Comparison of ENCODE assay signal across 8 cellular contexts in the genomic region with DNA sequence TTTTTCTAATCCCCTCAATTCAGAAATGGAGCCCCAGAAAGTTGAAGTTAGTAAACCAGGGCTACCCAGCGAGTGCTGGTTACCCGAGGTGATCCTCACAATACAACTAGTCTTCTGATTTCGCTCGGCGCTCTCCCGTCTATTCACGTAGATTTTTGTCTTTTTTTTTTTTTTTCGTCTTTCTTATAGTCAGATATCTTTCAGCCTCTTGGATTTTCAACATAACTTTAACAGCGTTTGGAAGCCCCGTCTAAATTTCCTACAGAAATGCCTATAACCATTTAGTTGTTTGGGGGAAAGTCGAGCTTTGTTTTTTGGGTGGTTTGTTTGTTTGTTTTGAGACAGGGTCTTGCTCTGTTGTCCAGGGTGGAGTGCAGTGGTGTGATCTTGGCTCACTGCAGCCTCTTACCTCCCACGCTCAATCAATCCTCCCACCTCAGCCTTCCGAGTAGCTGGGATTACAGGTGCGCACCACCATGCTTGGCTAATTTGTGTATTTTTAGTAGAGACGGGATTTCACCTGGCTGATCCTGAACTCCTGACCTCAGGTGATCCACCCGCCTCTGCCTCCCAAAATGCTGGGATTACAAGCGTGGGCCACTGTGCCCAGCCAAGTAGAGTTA.
A peak's percentile ranks its signal among the peaks of the same experiment; 100 is the strongest.
DNase-seq lines count a peak whose midpoint lies in the region; TF ChIP-seq lines count a peak whose summit lies in the region.

No MANE protein-coding gene starts in this region.

- peaks cover 4 to 12% of the 10 kb centered on the region in 2 donors for H3K4me1 ChIP-seq in mucosa of rectum (ENCODE audit: control insufficient read depth in 2 of 2, insufficient read depth in 2 of 2, low read length in 2 of 2)

- H3K9ac ChIP-seq in mucosa of rectum (ENCODE audit: low read depth in 1 of 2, low read length in 2 of 2), result peak overlapping the region; percentile 79 to 94

- DNase-seq in HL-60 (ENCODE audit: low read depth in 1 of 2, low spot score in 1 of 2) (no peak), cardiac fibroblast (ENCODE audit: low read depth in 2 of 2) (no peak), SKM-1 (lab: John Stamatoyannopoulos, UW; ENCODE audit: unreplicated experiment) (no peak), glomerular visceral epithelial cell (ENCODE audit: extremely low spot score) (no peak), cortex of kidney (lab: John Stamatoyannopoulos, UW) (no peak), NCI-H345 treated with DMSO at 0.1 percent for 48 hours (lab: John Stamatoyannopoulos, UW; ENCODE audit: unreplicated experiment) (no peak)

- H3K27ac ChIP-seq in 22Rv1, result peak overlapping the region; percentile 93
- H3K27ac ChIP-seq in HL-60 (replicated peaks), result peak overlapping the region; percentile 92
- peak overlapping the region; percentile 80 to 88 for H3K27ac ChIP-seq in mucosa of rectum (ENCODE audit: low read depth in 2 of 2, low read length in 2 of 2)

- H3K27me3 ChIP-seq in HL-60 (ENCODE audit: insufficient read depth, poor library complexity, severe bottlenecking) (no peaks in the 10 kb centered on the region), mucosa of rectum (ENCODE audit: control insufficient read depth in 2 of 2, insufficient read depth in 2 of 2, low read length in 2 of 2) (no peaks in the 10 kb centered on the region)

- no peaks in the 10 kb centered on the region for H3K9me3 ChIP-seq in mucosa of rectum (ENCODE audit: control insufficient read depth in 2 of 2, low read length in 2 of 2)

- H3K36me3 ChIP-seq in mucosa of rectum (ENCODE audit: control insufficient read depth in 2 of 2, insufficient read depth in 2 of 2, low read length in 2 of 2), result no peaks in the 10 kb centered on the region

- no peak for TF ChIP-seq CTCF in 22Rv1 (IDR thresholded peaks at IDR 0.05)
- no peak for TF ChIP-seq CTCF in HL-60 (IDR thresholded peaks at IDR 0.05; ENCODE audit: insufficient read depth, low read length)
- no peak for TF ChIP-seq CTCF in cardiac fibroblast (IDR thresholded peaks at IDR 0.05; ENCODE audit: low read depth, low read length)

- H3K4me3 ChIP-seq in HL-60 (replicated peaks; ENCODE audit: insufficient read depth, low read length) (peak overlapping the region; percentile 65), cardiac fibroblast (replicated peaks in 1 of 2; ENCODE audit: low read depth in 2 of 2, low read length in 2 of 2) (peak overlapping the region; percentile 73 to 80), mucosa of rectum (ENCODE audit: low read length in 2 of 2) (peak overlapping the region; percentile 69 to 91)
